In genomic region chr5:93626801-93627200, GRCh38 we compare ENCODE assay signal across 10 cellular contexts. TPM values are rescaled to one million over a fixed set of nuclear protein-coding genes. Genes with fewer than 3 reads are reported as not detected.
"Had no signal": no experiment of that assay in that cellular context is flagged by ENCODE, and none has a peak within 500 bp of the region (broad histone marks: within the 10 kb centered on the region; RNA-seq: fewer than 3 reads in every experiment).

No MANE protein-coding gene starts in this region.

- H3K27me3 Mint-ChIP-seq: IgD-negative memory B cell had no signal

- H3K27ac Mint-ChIP-seq: GM23338, HFFc6 had no signal

- H3K4me3 ChIP-seq: GM23338, HAP-1 had no signal

- H3K9me3 Mint-ChIP-seq: GM23338, HFFc6, IgD-negative memory B cell had no signal

- H3K36me3 ChIP-seq: HAP-1 had no signal

- H2AFZ ChIP-seq: GM23338 had no signal

- H3K4me2 ChIP-seq: GM23338 had no signal

- ATAC-seq: GM23338, HCT116, HepG2 had no signal

- H3K27ac ChIP-seq: HL-60 had no signal

- H3K4me3 Mint-ChIP-seq: GM23338, HFFc6, IgD-negative memory B cell had no signal

- DNase-seq: H7, HFFc6, KBM-7 had no signal

- H3K9me3 ChIP-seq: HAP-1 had no signal

RNA-seq across cellular contexts. Expression of gene NR2F1, which starts 43.8 kb away (rescaled TPM):
- total RNA-seq: GM23338, H1, H7 had no signal
- polyA plus RNA-seq: GM23338, H1, IgD-negative memory B cell had no signal

RNA-seq across cellular contexts. Expression of gene NR2F1-AS1, which starts 45.8 kb away (rescaled TPM):
- polyA plus RNA-seq: IgD-negative memory B cell had no signal
